In genomic region chr3:142087676-142088075, GRCh38 we compare ENCODE assay signal across 12 cellular contexts.
DNase-seq lines count a peak whose midpoint lies in the region; ATAC-seq and TF ChIP-seq lines count a peak whose summit lies in the region.
"Had no signal": no experiment of that assay in that cellular context is flagged by ENCODE, and none has a peak within 500 bp of the region (broad histone marks: within the 10 kb centered on the region; RNA-seq: fewer than 3 reads in every experiment).

No MANE protein-coding gene starts in this region.

- H3K4me3 ChIP-seq in GM23248, result no peak overlapping the region
- no peak overlapping the region for H3K4me3 ChIP-seq in skeletal muscle cell (ENCODE audit: low read depth, low read length)

- no peaks in the 10 kb centered on the region for H3K9me3 ChIP-seq in GM23248 (ENCODE audit: low read depth)
- H3K9me3 ChIP-seq: neutrophil had no signal

- no peak overlapping the region for H3K4me3 Mint-ChIP-seq in activated CD8-positive, alpha-beta T cell treated with anti-CD3 and anti-CD28 coated beads for 36 hours

- peaks cover 3% of the 10 kb centered on the region for H3K9me3 Mint-ChIP-seq in activated CD8-positive, alpha-beta T cell treated with anti-CD3 and anti-CD28 coated beads for 36 hours

- H3K36me3 Mint-ChIP-seq in activated CD8-positive, alpha-beta T cell treated with anti-CD3 and anti-CD28 coated beads for 36 hours (ENCODE audit: low read depth), result peaks cover 3% of the 10 kb centered on the region

- 0% methylated on average over 1 of the region's 1 CpG for WGBS in GM23248 (ENCODE audit: low coverage in 1 of 2, low lambda C conversion rate in 2 of 2, missing lambda C conversion rate in 2 of 2), 2 experiments

- H2AFZ ChIP-seq in GM23248, result no peak overlapping the region

- H3K4me1 Mint-ChIP-seq in activated CD8-positive, alpha-beta T cell treated with anti-CD3 and anti-CD28 coated beads for 36 hours (ENCODE audit: low read depth), result no peaks in the 10 kb centered on the region

- no peaks in the 10 kb centered on the region for H4K20me1 ChIP-seq in GM23248 (ENCODE audit: insufficient read depth)

- no peaks in the 10 kb centered on the region for H3K9me2 ChIP-seq in GM23248 (ENCODE audit: insufficient read depth)

- H3K79me2 ChIP-seq in GM23248 (ENCODE audit: insufficient read depth), result no peaks in the 10 kb centered on the region

- in situ Hi-C loops in GM23248 (cut with MboI), result no loop called here

- no peaks in the 10 kb centered on the region for H3K36me3 ChIP-seq in GM23248 (ENCODE audit: low read depth)
- H3K36me3 ChIP-seq: neutrophil had no signal

- TF ChIP-seq CTCF in activated CD8-positive, alpha-beta T cell treated with anti-CD3 and anti-CD28 coated beads for 36 hours (IDR thresholded peaks at IDR 0.05), result no peak

- H3K27ac ChIP-seq in GM23248, result peak overlapping the region; percentile 28
- H3K27ac ChIP-seq: neutrophil had no signal

- ATAC-seq in activated CD8-positive, alpha-beta T cell treated with anti-CD3 and anti-CD28 coated beads for 36 hours, result no peak

- peaks cover 25% of the 10 kb centered on the region for H3F3A ChIP-seq in GM23248 (ENCODE audit: insufficient read depth)

- POLR2A ChIA-PET in activated CD8-positive, alpha-beta T cell treated with anti-CD3 and anti-CD28 coated beads for 36 hours (lab: Charles Lee), result no interaction called here

- CTCF ChIA-PET in activated CD8-positive, alpha-beta T cell treated with anti-CD3 and anti-CD28 coated beads for 36 hours (lab: Charles Lee), result no interaction called here

- no peak overlapping the region for H3K4me2 ChIP-seq in GM23248 (ENCODE audit: unreplicated experiment)

- no peaks in the 10 kb centered on the region for H3K27me3 Mint-ChIP-seq in activated CD8-positive, alpha-beta T cell treated with anti-CD3 and anti-CD28 coated beads for 36 hours

- intact Hi-C loops in activated CD8-positive, alpha-beta T cell treated with anti-CD3 and anti-CD28 coated beads for 36 hours (cut with micrococcal nuclease), result no loop called here

- DNase-seq in GM23248, result peak; percentile 78
- peak; percentile 61 for DNase-seq in RPMI7951 (ENCODE audit: low read depth)
- peak; percentile 33 for DNase-seq in fibroblast of gingiva (ENCODE audit: low read depth)
- DNase-seq in skeletal muscle cell (ENCODE audit: low read depth), result peak; percentile 7
- no peak for DNase-seq in activated CD8-positive, alpha-beta T cell treated with anti-CD3 and anti-CD28 coated beads for 36 hours
- DNase-seq in NCI-H526 treated with DMSO at 0.1 percent for 48 hours (lab: John Stamatoyannopoulos, UW), result no peak
- DNase-seq in T-helper 1 cell, result no peak
- DNase-seq in inferior parietal cortex (ENCODE audit: extremely low spot score), result no peak
- DNase-seq: activated naive CD4-positive, alpha-beta T cell; mesendoderm; NCI-H2081 had no signal

- no peak overlapping the region for H3K9ac ChIP-seq in GM23248

- H3K27ac Mint-ChIP-seq in activated CD8-positive, alpha-beta T cell treated with anti-CD3 and anti-CD28 coated beads for 36 hours, result no peak overlapping the region

- no peaks in the 10 kb centered on the region for H3K27me3 ChIP-seq in GM23248 (replicated peaks; ENCODE audit: insufficient read depth)
- H3K27me3 ChIP-seq: neutrophil had no signal

- H3K4me1 ChIP-seq in GM23248 (ENCODE audit: insufficient read depth), result peaks cover 22% of the 10 kb centered on the region

Comparison
In these comparisons a context has a peak if more than half of its experiments do, and no peak if none do; other contexts are left out.
1. DNase-seq: peak in GM23248 (single experiment), RPMI7951 (single experiment), fibroblast of gingiva (single experiment) and skeletal muscle cell (single experiment); none in activated CD8-positive, alpha-beta T cell treated with anti-CD3 and anti-CD28 coated beads for 36 hours (single experiment), NCI-H526 treated with DMSO at 0.1 percent for 48 hours (single experiment), T-helper 1 cell (0 of 5) and inferior parietal cortex (single experiment).